ENCODE assay signal across 8 cellular contexts in genomic region chr21:36965720-36966065, GRCh38. TPM values are rescaled to one million over a fixed set of nuclear protein-coding genes. Genes with fewer than 3 reads are reported as not detected.
A peak's percentile ranks its signal among the peaks of the same experiment; 100 is the strongest.
DNase-seq lines count a peak whose midpoint lies in the region; ATAC-seq, FAIRE-seq and TF ChIP-seq lines count a peak whose summit lies in the region.

No MANE protein-coding gene starts in this region.

- FAIRE-seq in frontal cortex (lab: Jason Lieb, UNC) = no peak

- H3K27ac Mint-ChIP-seq in T-cell = peak overlapping the region; percentile 85 to 86

- no peaks in the 10 kb centered on the region for H3F3A ChIP-seq in GM23248 (ENCODE audit: insufficient read depth)

- peak overlapping the region; percentile 89 for H3K4me3 ChIP-seq in GM23248
- peak overlapping the region; percentile 92 to 95 for H3K4me3 ChIP-seq in gastroesophageal sphincter
- peak overlapping the region; percentile 65 to 78 (median 70) for H3K4me3 ChIP-seq in gastrocnemius medialis

- TF ChIP-seq CTCF in gastroesophageal sphincter (IDR thresholded peaks at IDR 0.05) (no peak), gastrocnemius medialis (IDR thresholded peaks at IDR 0.05 in 4 of 5, conservative IDR thresholded peaks at IDR 0.05 in 1 of 5) (no peak)

- CTCF ChIA-PET in T-cell (lab: Charles Lee) = interaction anchor here in 1 of 2 donors (0.7 to 2.3 kb wide), 4 partner anchors 12 to 44 kb away, joined by 4 to 8 read pairs (median 4); no protein-coding TSS in a partner anchor

- TF ChIP-seq EP300 in gastroesophageal sphincter (IDR thresholded peaks at IDR 0.05) = no peak

- no peaks in the 10 kb centered on the region for H4K20me1 ChIP-seq in GM23248 (ENCODE audit: insufficient read depth)

- DNase-seq in GM23248 = no peak
- no peak for DNase-seq in T-cell
- no peak for DNase-seq in gastrocnemius medialis
- DNase-seq in GOT3 (lab: John Stamatoyannopoulos, UW) = no peak
- DNase-seq in frontal cortex (ENCODE audit: low spot score in 2 of 2) = no peak
- no peak for DNase-seq in cerebellar nuclear complex (lab: John Stamatoyannopoulos, UW)

- no peaks in the 10 kb centered on the region for H3K9me2 ChIP-seq in GM23248 (ENCODE audit: insufficient read depth)

- intact Hi-C loops in gastrocnemius medialis (cut with DNase I; ENCODE audit: low total_unique reads) = loop anchor here (1.0 to 10.0 kb wide), 2 partner anchors 25 to 119 kb away; no protein-coding TSS in a partner anchor

- no peak for ATAC-seq in T-cell (replicated peaks in 1 of 4)
- ATAC-seq in gastroesophageal sphincter = peak; percentile 23
- ATAC-seq in gastrocnemius medialis = peak in 1 of 2 donors; percentile 27
- no peak for ATAC-seq in GM19023 (IDR thresholded peaks at IDR 0.05; ENCODE audit: unreplicated experiment)

- H3K4me1 ChIP-seq in GM23248 (ENCODE audit: insufficient read depth) = peaks cover 7% of the 10 kb centered on the region; the same call in 1 of the 2 replicates
- H3K4me1 ChIP-seq in gastroesophageal sphincter = peaks cover 0 to 24% (median 0%) of the 10 kb centered on the region in 3 donors
- H3K4me1 ChIP-seq in gastrocnemius medialis = peaks cover 9 to 23% of the 10 kb centered on the region in 2 donors

- H3K4me1 Mint-ChIP-seq in T-cell = peaks cover 11 to 16% (median 12%) of the 10 kb centered on the region in 3 donors

- H3K9me3 ChIP-seq in GM23248 (ENCODE audit: low read depth) = no peaks in the 10 kb centered on the region
- H3K9me3 ChIP-seq in gastroesophageal sphincter = no peaks in the 10 kb centered on the region
- no peaks in the 10 kb centered on the region for H3K9me3 ChIP-seq in gastrocnemius medialis

- H3K4me2 ChIP-seq in GM23248 (ENCODE audit: unreplicated experiment) = peak overlapping the region; percentile 80

- no peaks in the 10 kb centered on the region for H3K27me3 Mint-ChIP-seq in T-cell

- no peaks in the 10 kb centered on the region for H3K9me3 Mint-ChIP-seq in T-cell

- TF ChIP-seq POLR2A in gastroesophageal sphincter (IDR thresholded peaks at IDR 0.05) = no peak
- no peak for TF ChIP-seq POLR2A in gastrocnemius medialis (IDR thresholded peaks at IDR 0.05)

- H3K36me3 Mint-ChIP-seq in T-cell = peaks cover 7% of the 10 kb centered on the region

- H3K36me3 ChIP-seq in GM23248 (ENCODE audit: low read depth) (peaks cover under 1% of the 10 kb centered on the region; the same call in 1 of the 2 replicates), gastroesophageal sphincter (peaks cover 0 to 11% of the 10 kb centered on the region in 2 donors), gastrocnemius medialis (peaks cover 0 to 10% of the 10 kb centered on the region in 2 donors)

- no peaks in the 10 kb centered on the region for H3K27me3 ChIP-seq in GM23248 (replicated peaks; ENCODE audit: insufficient read depth)
- H3K27me3 ChIP-seq in gastroesophageal sphincter = no peaks in the 10 kb centered on the region
- no peaks in the 10 kb centered on the region for H3K27me3 ChIP-seq in gastrocnemius medialis

- WGBS in GM23248 (ENCODE audit: low coverage in 1 of 2, low lambda C conversion rate in 2 of 2, missing lambda C conversion rate in 2 of 2), 2 experiments = 47 to 54% methylated on average over 10 of the region's 10 CpGs
- 75 to 83% methylated on average over 1 to 6 of the region's 10 CpGs for WGBS in gastroesophageal sphincter (ENCODE audit: low coverage in 1 of 2), 2 donors

- H3K4me3 Mint-ChIP-seq in T-cell = peak overlapping the region; percentile 72 to 82 (median 81)

- POLR2A ChIA-PET in T-cell (lab: Charles Lee) = interaction anchor here (0.7 to 1.3 kb wide), 2 partner anchors 10 to 13 kb away, joined by 3 to 5 read pairs; no protein-coding TSS in a partner anchor

- peak overlapping the region; percentile 86 for H3K9ac ChIP-seq in GM23248

- peak overlapping the region; percentile 85 for H2AFZ ChIP-seq in GM23248

- in situ Hi-C loops in GM23248 (cut with MboI) (no loop called here), gastrocnemius medialis (cut with MboI; ENCODE audit: low sequenced_read_pairs in 4 of 4) (no loop called here)

- peaks cover 22% of the 10 kb centered on the region for H3K79me2 ChIP-seq in GM23248 (ENCODE audit: insufficient read depth)

- H3K27ac ChIP-seq in GM23248 = no peak overlapping the region
- H3K27ac ChIP-seq in gastroesophageal sphincter = peak overlapping the region; percentile 59 to 92 (median 90)
- peak overlapping the region; percentile 71 to 88 (median 79) for H3K27ac ChIP-seq in gastrocnemius medialis

RNA-seq across cellular contexts. Expression of gene HLCS, which starts 0.8 kb away (rescaled TPM):
- total RNA-seq in GM23248 (2014; rRNA removed; shearing (Covaris generic)) = 33.4 and 42.5 TPM in 2 replicates
- polyA plus RNA-seq in GM23248 (2016; fragmentation: Nextera tagmentation; extraction: Ambion mirVana) = 21.4 and 21.9 TPM in 2 replicates
- total RNA-seq in T-cell (10 to 100 TPM; 13.0 to 15.6 (median 13.8) TPM), gastroesophageal sphincter (10 to 100 TPM; 14.4 to 33.3 (median 24.9) TPM), gastrocnemius medialis (10 to 100 TPM; 10.6 to 18.4 (median 15.4) TPM), frontal cortex (23.2 TPM)

RNA-seq across cellular contexts. Expression of gene RIPPLY3, which starts 40.8 kb away (rescaled TPM):
- not detected in 2 replicates for total RNA-seq in GM23248 (2014; rRNA removed; shearing (Covaris generic))
- polyA plus RNA-seq in GM23248 (2016; fragmentation: Nextera tagmentation; extraction: Ambion mirVana) = not detected in 2 replicates
- total RNA-seq in T-cell = not detected
- not detected for total RNA-seq in gastroesophageal sphincter
- total RNA-seq in gastrocnemius medialis = not detected
- not detected for total RNA-seq in frontal cortex
